8 cellular contexts compared by ENCODE assay signal in the genomic region with DNA sequence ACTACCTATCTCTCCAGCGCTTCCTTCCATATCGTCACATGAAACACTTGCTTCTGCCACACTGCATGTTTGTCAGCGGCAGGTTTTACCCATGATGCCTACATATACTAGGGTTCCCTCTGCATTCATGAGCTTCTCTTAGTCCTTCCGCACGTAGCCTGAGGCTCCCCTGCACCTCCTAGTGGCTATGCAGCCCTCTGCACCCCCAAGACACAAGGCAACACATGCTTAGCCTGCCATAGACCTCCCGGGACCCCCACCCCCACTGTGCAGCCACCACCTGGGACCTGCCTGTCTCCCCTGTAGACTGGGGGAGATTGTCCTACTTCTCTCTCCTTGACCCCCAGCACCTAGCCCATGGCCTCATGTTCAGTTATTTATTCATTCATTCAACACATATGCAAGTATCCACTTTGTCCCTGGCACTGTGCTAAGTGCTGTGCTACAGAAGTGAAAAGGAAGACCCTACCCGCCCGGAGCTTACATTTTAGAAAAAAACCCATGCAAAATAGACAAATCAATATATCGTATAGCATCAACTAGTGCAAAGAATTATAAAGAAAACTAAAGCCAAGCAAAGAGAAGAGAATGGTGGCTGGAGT. TPM values are rescaled to one million over a fixed set of nuclear protein-coding genes. Genes with fewer than 3 reads are reported as not detected.
DNase-seq lines count a peak whose midpoint lies in the region; ATAC-seq, FAIRE-seq and TF ChIP-seq lines count a peak whose summit lies in the region.

No MANE protein-coding gene starts in this region.

- no peaks in the 10 kb centered on the region for H3K36me3 Mint-ChIP-seq in nephron progenitor cell (ENCODE audit: low read depth)

- H3K4me3 Mint-ChIP-seq in nephron progenitor cell: no peak overlapping the region

- peak; percentile 3 for DNase-seq in DMS53 treated with DMSO at 0.1 percent for 48 hours (lab: John Stamatoyannopoulos, UW; ENCODE audit: unreplicated experiment)
- peak; percentile 60 for DNase-seq in nephron progenitor cell
- no peak for DNase-seq in urothelium cell line (ENCODE audit: low spot score)
- DNase-seq in central memory CD4-positive, alpha-beta T cell: no peak

- H3K27ac Mint-ChIP-seq in nephron progenitor cell: no peak overlapping the region

- peaks cover 35% of the 10 kb centered on the region for H3K27me3 Mint-ChIP-seq in nephron progenitor cell (ENCODE audit: low read depth, poor library complexity)

- TF ChIP-seq CTCF in WI38 (IDR thresholded peaks at IDR 0.05; ENCODE audit: low read depth, low read length) (peak; percentile 37), nephron progenitor cell (IDR thresholded peaks at IDR 0.05) (peak; percentile 69)

- no peaks in the 10 kb centered on the region for H3K9me3 Mint-ChIP-seq in nephron progenitor cell

- ATAC-seq in GM19438 (IDR thresholded peaks at IDR 0.05; ENCODE audit: low read depth, unreplicated experiment): peak; percentile 95
- peak; percentile 71 for ATAC-seq in HG03565 (IDR thresholded peaks at IDR 0.05; ENCODE audit: unreplicated experiment)
- peak; percentile 58 for ATAC-seq in esophagus mucosa

- H3K4me3 ChIP-seq in WI38 (ENCODE audit: low read depth, low read length): no peak overlapping the region

- peaks cover 35% of the 10 kb centered on the region for H3K4me1 Mint-ChIP-seq in nephron progenitor cell

- FAIRE-seq in urothelium cell line (lab: Jason Lieb, UNC): no peak

RNA-seq across cellular contexts. Expression of a gene that starts 23.5 kb away (rescaled TPM):
- total RNA-seq in esophagus mucosa: 3.8 TPM

RNA-seq across cellular contexts. Expression of a gene that starts 30.9 kb away (rescaled TPM):
- not detected for total RNA-seq in esophagus mucosa

RNA-seq across cellular contexts. Expression of a gene that starts 49.4 kb away (rescaled TPM):
- 0.68 TPM for total RNA-seq in esophagus mucosa

Comparison
In these comparisons a context has a peak if more than half of its experiments do, and no peak if none do; other contexts are left out.
1. DNase-seq: peak in DMS53 treated with DMSO at 0.1 percent for 48 hours (single experiment) and nephron progenitor cell (single experiment); none in urothelium cell line (single experiment) and central memory CD4-positive, alpha-beta T cell (single experiment).
2. Peak in every context shown above with its lines, with median percentiles within 50 percentile points of each other: ATAC-seq.